Comparison of ENCODE assay signal across 8 cellular contexts in the genomic region with DNA sequence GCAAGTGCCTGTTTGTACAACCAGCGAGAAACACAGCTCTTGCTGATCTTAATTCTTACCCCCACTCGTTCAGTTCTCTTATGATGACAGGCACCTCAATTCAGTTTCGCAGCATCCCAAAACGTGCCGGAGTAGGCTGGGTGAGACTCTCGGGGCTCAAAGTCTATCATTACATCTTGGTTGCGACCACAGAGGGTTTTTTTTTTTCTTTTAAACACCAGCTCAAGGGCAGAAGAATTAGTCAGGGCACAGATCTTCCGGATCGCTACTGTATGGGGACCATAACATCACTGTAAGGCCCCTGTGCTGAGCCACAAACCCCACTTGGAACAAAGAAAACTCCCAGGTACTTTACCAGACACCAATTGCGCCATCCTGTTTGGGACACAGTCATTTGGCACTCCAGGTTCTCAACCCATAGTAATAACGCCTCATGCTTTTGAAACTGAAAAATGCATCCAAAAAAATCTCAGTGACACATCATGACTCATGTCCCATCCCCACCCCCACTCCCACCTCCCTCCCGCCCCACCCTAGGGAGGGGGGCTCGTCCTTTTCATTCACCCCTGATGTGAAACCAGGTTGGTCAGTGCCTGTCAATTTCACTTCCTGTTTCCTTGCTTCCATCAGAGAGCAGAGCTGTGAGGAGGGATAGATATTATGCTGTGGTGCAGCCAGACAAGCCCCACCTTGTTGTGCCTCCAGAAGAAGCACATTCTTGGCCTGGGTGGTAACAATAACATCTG. TPM values are rescaled to one million over a fixed set of nuclear protein-coding genes. Genes with fewer than 3 reads are reported as not detected.
DNase-seq lines count a peak whose midpoint lies in the region; ATAC-seq and TF ChIP-seq lines count a peak whose summit lies in the region.

No MANE protein-coding gene starts in this region.

- H3K9me3 Mint-ChIP-seq in Calu3 (ENCODE audit: low read depth, unreplicated experiment) (no peaks in the 10 kb centered on the region), nephron progenitor cell (no peaks in the 10 kb centered on the region)

- H3K4me3 ChIP-seq in fibroblast of the aortic adventitia (ENCODE audit: low read depth, low read length) = no peak overlapping the region

- TF ChIP-seq CTCF in Calu3 (IDR thresholded peaks at IDR 0.05; ENCODE audit: unreplicated experiment) (no peak), fibroblast of the aortic adventitia (IDR thresholded peaks at IDR 0.05; ENCODE audit: insufficient read depth, low read length) (no peak), nephron progenitor cell (IDR thresholded peaks at IDR 0.05) (no peak)

- H3K27ac ChIP-seq in KOPT-K1 (ENCODE audit: low read depth, low read length, poor library complexity, severe bottlenecking) = peak overlapping the region; percentile 22

- intact Hi-C loops in Calu3 (cut with micrococcal nuclease; ENCODE audit: unreplicated experiment) = loop anchor here (1.0 kb wide), 1 partner anchor 36 kb away; no protein-coding TSS in a partner anchor

- H3K36me3 Mint-ChIP-seq in Calu3 (ENCODE audit: insufficient read depth, unreplicated experiment) = no peaks in the 10 kb centered on the region
- no peaks in the 10 kb centered on the region for H3K36me3 Mint-ChIP-seq in nephron progenitor cell (ENCODE audit: low read depth)

- H3K27ac Mint-ChIP-seq in Calu3 (ENCODE audit: unreplicated experiment) (no peak overlapping the region), nephron progenitor cell (no peak overlapping the region)

- H3K4me1 Mint-ChIP-seq in Calu3 (ENCODE audit: low read depth, unreplicated experiment) (peaks cover 16% of the 10 kb centered on the region), nephron progenitor cell (peaks cover 28% of the 10 kb centered on the region)

- H3K4me3 Mint-ChIP-seq in Calu3 (ENCODE audit: low read depth, unreplicated experiment) (no peak overlapping the region), nephron progenitor cell (no peak overlapping the region)

- BruUV-seq in Calu3 (replicated peaks; lab: Mats Ljungman, UMichigan) = no TSS peak

- CTCF ChIA-PET in Calu3 (lab: Charles Lee) = interaction anchor here (0.6 to 0.7 kb wide), 3 partner anchors 34 to 212 kb away, joined by 3 to 5 read pairs (median 5); no protein-coding TSS in a partner anchor

- ATAC-seq in GM21717 (IDR thresholded peaks at IDR 0.05; ENCODE audit: unreplicated experiment) = peak; percentile 81
- ATAC-seq in stimulated activated naive CD8-positive, alpha-beta T cell treated with anti-CD3 and anti-CD28 coated beads, Interleukin-15, Interleukin-2, amounts not matched to agents 100 U/mL and 50 U/mL, for 24 hours = peak; percentile 90

- H3K9me3 ChIP-seq in KOPT-K1 (ENCODE audit: insufficient read depth, low read length, poor library complexity, severe bottlenecking) = no peaks in the 10 kb centered on the region

- DNase-seq in Calu3 = peak; percentile 55
- peak; percentile 37 to 39 for DNase-seq in activated CD8-positive, alpha-beta memory T cell treated with anti-CD3 and anti-CD28 coated beads for 1 hour (ENCODE audit: extremely low read depth in 1 of 2, low read depth in 1 of 2)
- DNase-seq in fibroblast of the aortic adventitia (ENCODE audit: low read depth) = peak; percentile 34
- DNase-seq in stimulated activated naive CD8-positive, alpha-beta T cell treated with anti-CD3 and anti-CD28 coated beads, Interleukin-15, Interleukin-2, amounts not matched to agents 100 U/mL and 50 U/mL, for 24 hours = peak; percentile 86
- DNase-seq in NCI-H774 (lab: John Stamatoyannopoulos, UW) = no peak
- DNase-seq in nephron progenitor cell = no peak

- H3K27me3 Mint-ChIP-seq in Calu3 (ENCODE audit: unreplicated experiment) (no peaks in the 10 kb centered on the region), nephron progenitor cell (ENCODE audit: low read depth, poor library complexity) (peaks cover 13% of the 10 kb centered on the region)

- no peaks in the 10 kb centered on the region for H3K36me3 ChIP-seq in KOPT-K1 (ENCODE audit: insufficient read depth, low read length)

RNA-seq across cellular contexts. Expression of a gene that starts 41.0 kb away (rescaled TPM):
- total RNA-seq in Calu3 (2022) (not detected in 2 replicates), fibroblast of the aortic adventitia (ENCODE audit: low replicate concordance) (not detected in 2 replicates)

Comparison
In these comparisons a context has a peak if more than half of its experiments do, and no peak if none do; other contexts are left out.
1. DNase-seq: peak in Calu3 (single experiment), activated CD8-positive, alpha-beta memory T cell treated with anti-CD3 and anti-CD28 coated beads for 1 hour (2 of 2), fibroblast of the aortic adventitia (single experiment) and stimulated activated naive CD8-positive, alpha-beta T cell treated with anti-CD3 and anti-CD28 coated beads, Interleukin-15, Interleukin-2, amounts not matched to agents 100 U/mL and 50 U/mL, for 24 hours (single experiment); none in NCI-H774 (single experiment) and nephron progenitor cell (single experiment).